ENCODE assay signal across 1 cellular context in genomic region chr9:137293482-137294090, GRCh38.
A peak's percentile ranks its signal among the peaks of the same experiment; 100 is the strongest.
TF ChIP-seq lines count a peak whose summit lies in the region.

No MANE protein-coding gene starts in this region.

TF ChIP-seq in HepG2, 621 proteins besides CTCF, POLR2A, EP300 and RAD21:
- TF ChIP-seq EZH2 (conservative IDR thresholded peaks at IDR 0.05; ENCODE audit: low read depth, low read length) (no peak), PRDM10 (CRISPR knock-in tag; IDR thresholded peaks at IDR 0.05; ENCODE audit: low read depth) (no peak), ZSCAN31 (CRISPR knock-in tag; IDR thresholded peaks at IDR 0.05; ENCODE audit: low read depth) (no peak), ZBTB43 (CRISPR knock-in tag; conservative IDR thresholded peaks at IDR 0.05) (peak; percentile 38; the same call in 1 of the 2 replicates), HINFP (CRISPR knock-in tag; IDR thresholded peaks at IDR 0.05; ENCODE audit: low read depth) (no peak), ZNF501 (CRISPR knock-in tag; IDR thresholded peaks at IDR 0.05) (no peak), MAFG (CRISPR knock-in tag; IDR thresholded peaks at IDR 0.05) (no peak)
